ENCODE assay signal across 21 cellular contexts in the genomic region with DNA sequence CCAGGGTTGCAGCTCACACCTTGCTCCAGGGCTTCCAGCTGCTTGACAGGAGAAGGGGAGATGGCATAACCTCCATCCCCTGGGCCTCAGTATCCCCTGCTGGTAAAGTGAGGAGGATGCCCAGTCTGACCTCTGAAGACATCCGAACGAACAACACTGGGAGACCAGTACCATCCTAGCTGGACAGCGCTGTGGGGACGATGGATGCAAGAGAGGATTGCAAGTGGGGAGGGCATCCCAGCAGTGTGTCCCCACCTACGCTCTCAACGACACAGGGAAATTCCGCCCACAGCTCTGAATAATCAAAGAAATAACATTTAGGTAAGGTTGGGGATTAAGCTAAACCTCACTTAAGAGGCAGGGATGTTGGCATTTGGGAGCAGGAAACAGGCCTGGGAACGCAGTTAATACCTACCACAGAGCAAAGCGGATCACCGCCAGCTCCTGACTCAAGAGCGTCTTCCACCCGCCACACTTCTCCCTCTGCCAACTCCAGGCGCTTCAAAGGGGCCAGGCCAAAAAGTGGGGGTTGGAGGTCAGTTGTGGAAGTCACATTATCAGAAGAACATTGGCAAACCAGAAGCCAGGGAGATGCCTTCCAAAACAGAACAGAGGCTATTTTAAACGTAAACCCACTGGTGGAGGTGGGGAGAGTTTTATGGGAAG. TPM values are rescaled to one million over a fixed set of nuclear protein-coding genes. Genes with fewer than 3 reads are reported as not detected.
DNase-seq lines count a peak whose midpoint lies in the region; ATAC-seq and TF ChIP-seq lines count a peak whose summit lies in the region.
"Had no signal": no experiment of that assay in that cellular context is flagged by ENCODE, and none has a peak within 500 bp of the region (broad histone marks: within the 10 kb centered on the region; RNA-seq: fewer than 3 reads in every experiment).

No MANE protein-coding gene starts in this region.

- H3K4me1 ChIP-seq in stomach: peaks cover 70 to 96% (median 83%) of the 10 kb centered on the region in 4 donors

- TF ChIP-seq POLR2A in stomach (IDR thresholded peaks at IDR 0.05): no peak

- H3K27ac ChIP-seq in VCaP (peak overlapping the region; percentile 62; the same call in 1 of the 2 replicates), stomach (peak overlapping the region; percentile 48 to 82 (median 74))
- H3K27ac ChIP-seq: epithelial cell of prostate, KMS-11, uterus had no signal

- H3K9me3 Mint-ChIP-seq in activated naive CD4-positive, alpha-beta T cell treated with anti-CD3 and anti-CD28 coated beads, Interleukin-2, amount 50 U/mL, for 24 hours: no peaks in the 10 kb centered on the region
- H3K9me3 Mint-ChIP-seq in activated naive CD4-positive, alpha-beta T cell treated with anti-CD3 and anti-CD28 coated beads, Interleukin-2, amount 10 ng/mL, durations not matched to agents 7 days and 5 days: no peaks in the 10 kb centered on the region
- H3K9me3 Mint-ChIP-seq: activated T-helper 17 cell treated with anti-CD3 and anti-CD28 coated beads, Interleukin-2, amount 50 U/mL, for 72 hours; CD4-positive, CD25-positive, alpha-beta regulatory T cell; memory B cell; neural crest cell; stimulated activated naive CD8-positive, alpha-beta T cell treated with anti-CD3 and anti-CD28 coated beads, Interleukin-15, amount 100 ng/mL, for 72 hours had no signal

- no peaks in the 10 kb centered on the region for H3K27me3 Mint-ChIP-seq in activated naive CD4-positive, alpha-beta T cell treated with anti-CD3 and anti-CD28 coated beads, Interleukin-2, amount 50 U/mL, for 24 hours
- no peaks in the 10 kb centered on the region for H3K27me3 Mint-ChIP-seq in activated naive CD4-positive, alpha-beta T cell treated with anti-CD3 and anti-CD28 coated beads, Interleukin-2, amount 10 ng/mL, durations not matched to agents 7 days and 5 days
- H3K27me3 Mint-ChIP-seq: activated T-helper 17 cell treated with anti-CD3 and anti-CD28 coated beads, Interleukin-2, amount 50 U/mL, for 72 hours; CD4-positive, CD25-positive, alpha-beta regulatory T cell; memory B cell; stimulated activated naive CD8-positive, alpha-beta T cell treated with anti-CD3 and anti-CD28 coated beads, Interleukin-15, amount 100 ng/mL, for 72 hours had no signal

- ATAC-seq in left cardiac atrium: peak; percentile 74 to 83
- ATAC-seq: activated T-helper 17 cell treated with anti-CD3 and anti-CD28 coated beads, Interleukin-2, amount 50 U/mL, for 72 hours; HCT116; stimulated activated naive CD8-positive, alpha-beta T cell treated with anti-CD3 and anti-CD28 coated beads, Interleukin-15, amount 100 ng/mL, for 72 hours had no signal

- TF ChIP-seq CTCF in VCaP (conservative IDR thresholded peaks at IDR 0.05) (no peak), stomach (IDR thresholded peaks at IDR 0.05) (no peak)

- CTCF ChIA-PET in activated naive CD4-positive, alpha-beta T cell treated with anti-CD3 and anti-CD28 coated beads, Interleukin-2, amount 10 ng/mL, durations not matched to agents 7 days and 5 days (lab: Charles Lee): interaction anchor here (0.7 to 1.0 kb wide), 2 partner anchors 131 to 277 kb away, joined by 3 read pairs; no protein-coding TSS in a partner anchor

- H3K27ac Mint-ChIP-seq in activated naive CD4-positive, alpha-beta T cell treated with anti-CD3 and anti-CD28 coated beads, Interleukin-2, amount 50 U/mL, for 24 hours: peak overlapping the region; percentile 72
- no peak overlapping the region for H3K27ac Mint-ChIP-seq in activated naive CD4-positive, alpha-beta T cell treated with anti-CD3 and anti-CD28 coated beads, Interleukin-2, amount 10 ng/mL, durations not matched to agents 7 days and 5 days
- H3K27ac Mint-ChIP-seq: memory B cell; stimulated activated naive CD8-positive, alpha-beta T cell treated with anti-CD3 and anti-CD28 coated beads, Interleukin-15, amount 100 ng/mL, for 72 hours had no signal

- DNase-seq in activated naive CD4-positive, alpha-beta T cell treated with anti-CD3 and anti-CD28 coated beads, Interleukin-2, amount 10 ng/mL, durations not matched to agents 7 days and 5 days: no peak
- peak; percentile 57 for DNase-seq in left cardiac atrium
- DNase-seq in stomach: no peak
- no peak for DNase-seq in stimulated activated CD4-positive, alpha-beta T cell treated with anti-CD3 and anti-CD28 coated beads, Interleukin-1b, Interleukin-23, amount 100 ng/mL, for 48 hours
- DNase-seq in NCI-H2196 (lab: John Stamatoyannopoulos, UW; ENCODE audit: unreplicated experiment): no peak
- DNase-seq in H4 (ENCODE audit: low spot score): no peak
- DNase-seq: amygdala; CD4-positive, CD25-positive, alpha-beta regulatory T cell; NCI-H1105 treated with DMSO at 0.1 percent for 48 hours; NCI-H2227 treated with DMSO at 0.1 percent for 48 hours; retina; stimulated activated naive CD8-positive, alpha-beta T cell treated with anti-CD3 and anti-CD28 coated beads, Interleukin-15, amount 100 ng/mL, for 72 hours; uterus had no signal

- H3K4me3 Mint-ChIP-seq in activated naive CD4-positive, alpha-beta T cell treated with anti-CD3 and anti-CD28 coated beads, Interleukin-2, amount 50 U/mL, for 24 hours: no peak overlapping the region
- H3K4me3 Mint-ChIP-seq in activated naive CD4-positive, alpha-beta T cell treated with anti-CD3 and anti-CD28 coated beads, Interleukin-2, amount 10 ng/mL, durations not matched to agents 7 days and 5 days: no peak overlapping the region
- H3K4me3 Mint-ChIP-seq: memory B cell, neural crest cell had no signal

- intact Hi-C loops in left cardiac atrium (cut with DNase I) (loop anchor here in 1 of 2 donors (5.0 kb wide), 1 partner anchor 44 kb away; no protein-coding TSS in a partner anchor), stomach (cut with DNase I; ENCODE audit: low total_unique reads) (no loop called here)

- H3K9me3 ChIP-seq in stomach: no peaks in the 10 kb centered on the region
- H3K9me3 ChIP-seq: uterus had no signal

- 58 to 77% (median 72%) methylated on average over 14 of the region's 14 CpGs for WGBS in stomach, 5 donors

- no peaks in the 10 kb centered on the region for H3K36me3 Mint-ChIP-seq in activated naive CD4-positive, alpha-beta T cell treated with anti-CD3 and anti-CD28 coated beads, Interleukin-2, amount 50 U/mL, for 24 hours
- peaks cover 15% of the 10 kb centered on the region for H3K36me3 Mint-ChIP-seq in activated naive CD4-positive, alpha-beta T cell treated with anti-CD3 and anti-CD28 coated beads, Interleukin-2, amount 10 ng/mL, durations not matched to agents 7 days and 5 days

- peaks cover 0 to 5% (median 0%) of the 10 kb centered on the region in 4 donors for H3K36me3 ChIP-seq in stomach
- H3K36me3 ChIP-seq: uterus had no signal

- peaks cover 93% of the 10 kb centered on the region for H3K4me1 Mint-ChIP-seq in activated naive CD4-positive, alpha-beta T cell treated with anti-CD3 and anti-CD28 coated beads, Interleukin-2, amount 50 U/mL, for 24 hours
- H3K4me1 Mint-ChIP-seq in activated naive CD4-positive, alpha-beta T cell treated with anti-CD3 and anti-CD28 coated beads, Interleukin-2, amount 10 ng/mL, durations not matched to agents 7 days and 5 days: peaks cover 62% of the 10 kb centered on the region

- H3K4me3 ChIP-seq in stomach: no peak overlapping the region
- H3K4me3 ChIP-seq: uterus had no signal

- H3K27me3 ChIP-seq in stomach: no peaks in the 10 kb centered on the region
- H3K27me3 ChIP-seq: uterus had no signal

- no peak for TF ChIP-seq EP300 in stomach (IDR thresholded peaks at IDR 0.05)

RNA-seq across cellular contexts. Expression of a gene that starts 47.6 kb away (rescaled TPM):
- total RNA-seq in left cardiac atrium (10 to 100 TPM; 23.9 to 45.1 TPM), stomach (10 to 100 TPM in 3 of 5 donors, 1 to 10 TPM in 2; 4.3 to 77.6 (median 20.0) TPM)
- polyA plus RNA-seq in stomach: 100 to 1,000 TPM in 1 of 3 donors, 10 to 100 TPM in 2; 37.0 to 100 (median 59.5) TPM
- total RNA-seq in H4 (2014; rRNA removed; shearing (Covaris generic)): 13.6 and 13.7 TPM in 2 replicates
